Comparison of ENCODE assay signal across 26 cellular contexts in genomic region chr7:78345293-78345692, GRCh38.
"Had no signal": no experiment of that assay in that cellular context is flagged by ENCODE, and none has a peak within 500 bp of the region (broad histone marks: within the 10 kb centered on the region; RNA-seq: fewer than 3 reads in every experiment).

No MANE protein-coding gene starts in this region.

- H3K4me1 Mint-ChIP-seq: naive B cell; nephron; stimulated activated naive B cell treated with anti-CD40 and anti-IgM and Interleukin-4, amounts not matched to agents 10 μg/mL and 1 μg/mL and 100 μg/mL, for 72 hours; stimulated activated naive CD8-positive, alpha-beta T cell treated with anti-CD3 and anti-CD28 coated beads, Interleukin-15, amount 100 ng/mL, for 72 hours had no signal

- DNase-seq: cortex of kidney; effector CD8-positive, alpha-beta T cell; heart left ventricle; hypothalamus; islet precursor cell; left ventricle myocardium inferior; mesendoderm; naive B cell; posterior cingulate gyrus; sigmoid colon; stimulated activated CD4-positive, alpha-beta T cell treated with anti-CD3 and anti-CD28 coated beads, Interleukin-2, amount 100 ng/mL, for 24 hours; stimulated activated CD4-positive, alpha-beta T cell treated with anti-CD3 and anti-CD28 coated beads, Interleukin-4, amount 100 ng/mL, for 4 hours; stimulated activated naive B cell treated with anti-CD40 and anti-IgM and Interleukin-4, amounts not matched to agents 10 μg/mL and 1 μg/mL and 100 μg/mL, for 72 hours; stimulated activated naive CD8-positive, alpha-beta T cell treated with anti-CD3 and anti-CD28 coated beads, Interleukin-15, amount 100 ng/mL, for 72 hours; uterus had no signal

- H3K9me3 Mint-ChIP-seq: nephron; stimulated activated naive B cell treated with anti-CD40 and anti-IgM and Interleukin-4, amounts not matched to agents 10 μg/mL and 1 μg/mL and 100 μg/mL, for 72 hours; stimulated activated naive CD8-positive, alpha-beta T cell treated with anti-CD3 and anti-CD28 coated beads, Interleukin-15, amount 100 ng/mL, for 72 hours; type B pancreatic cell had no signal

- H3K27me3 Mint-ChIP-seq: naive B cell; stimulated activated naive B cell treated with anti-CD40 and anti-IgM and Interleukin-4, amounts not matched to agents 10 μg/mL and 1 μg/mL and 100 μg/mL, for 72 hours; stimulated activated naive CD8-positive, alpha-beta T cell treated with anti-CD3 and anti-CD28 coated beads, Interleukin-15, amount 100 ng/mL, for 72 hours had no signal

- H3K9me3 ChIP-seq: heart left ventricle, left ventricle myocardium inferior, neutrophil, right atrium auricular region, sigmoid colon, thoracic aorta, uterus had no signal

- H3K27ac Mint-ChIP-seq: naive B cell; stimulated activated naive B cell treated with anti-CD40 and anti-IgM and Interleukin-4, amounts not matched to agents 10 μg/mL and 1 μg/mL and 100 μg/mL, for 72 hours; stimulated activated naive CD8-positive, alpha-beta T cell treated with anti-CD3 and anti-CD28 coated beads, Interleukin-15, amount 100 ng/mL, for 72 hours; type B pancreatic cell had no signal

- H3K4me3 ChIP-seq: dorsolateral prefrontal cortex, heart left ventricle, left ventricle myocardium inferior, lung, right atrium auricular region, sigmoid colon, skin epidermis, thoracic aorta, uterus had no signal

- H3K36me3 Mint-ChIP-seq: naive B cell; stimulated activated naive B cell treated with anti-CD40 and anti-IgM and Interleukin-4, amounts not matched to agents 10 μg/mL and 1 μg/mL and 100 μg/mL, for 72 hours; type B pancreatic cell had no signal

- H3K27ac ChIP-seq: heart left ventricle, left ventricle myocardium inferior, neutrophil, right atrium auricular region, sigmoid colon, skin epidermis, thoracic aorta, uterus had no signal

- H3K36me3 ChIP-seq: heart left ventricle, left ventricle myocardium inferior, neutrophil, right atrium auricular region, sigmoid colon, thoracic aorta, uterus had no signal

- FAIRE-seq: endometrium, frontal cortex had no signal

- ATAC-seq: esophagus mucosa; heart left ventricle; stimulated activated naive B cell treated with anti-CD40 and anti-IgM and Interleukin-4, amounts not matched to agents 10 μg/mL and 1 μg/mL and 100 μg/mL, for 72 hours; stimulated activated naive CD8-positive, alpha-beta T cell treated with anti-CD3 and anti-CD28 coated beads, Interleukin-15, amount 100 ng/mL, for 72 hours had no signal

- H3K4me1 ChIP-seq: uterus had no signal

- H3K4me3 Mint-ChIP-seq: naive B cell; nephron; stimulated activated naive B cell treated with anti-CD40 and anti-IgM and Interleukin-4, amounts not matched to agents 10 μg/mL and 1 μg/mL and 100 μg/mL, for 72 hours; stimulated activated naive CD8-positive, alpha-beta T cell treated with anti-CD3 and anti-CD28 coated beads, Interleukin-15, amount 100 ng/mL, for 72 hours; type B pancreatic cell had no signal

- H3K27me3 ChIP-seq: dorsolateral prefrontal cortex, heart left ventricle, neutrophil, right atrium auricular region, sigmoid colon, uterus had no signal
